Comparison of ENCODE assay signal across 18 cellular contexts in the genomic region with DNA sequence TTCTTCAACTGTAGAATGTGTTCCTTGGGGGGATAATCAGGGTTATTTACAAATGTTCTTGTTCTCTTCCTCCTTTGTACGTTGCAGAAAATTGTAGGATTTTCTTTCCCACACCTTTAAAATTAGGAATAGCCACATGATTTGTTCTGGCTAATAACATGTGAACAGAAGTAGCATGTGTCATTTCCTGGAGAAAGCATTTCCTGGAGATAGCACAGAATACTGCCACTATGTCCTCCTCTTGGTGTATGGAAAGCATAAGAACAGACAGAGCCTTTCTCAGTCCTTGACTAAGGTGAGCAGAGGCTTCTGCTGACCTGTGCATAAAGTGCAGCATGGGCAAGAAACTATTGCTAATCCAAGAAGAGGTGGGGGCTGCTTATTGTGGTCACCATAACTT.
DNase-seq lines count a peak whose midpoint lies in the region; TF ChIP-seq lines count a peak whose summit lies in the region.
"Had no signal": no experiment of that assay in that cellular context is flagged by ENCODE, and none has a peak within 500 bp of the region (broad histone marks: within the 10 kb centered on the region; RNA-seq: fewer than 3 reads in every experiment).

No MANE protein-coding gene starts in this region.

- H3K27ac Mint-ChIP-seq in mesothelial cell of epicardium (no peak overlapping the region), Calu3 (ENCODE audit: unreplicated experiment) (no peak overlapping the region)
- H3K27ac Mint-ChIP-seq: activated T-cell treated with anti-CD3 and anti-CD28 coated beads, Interleukin-2, amount 50 U/mL, for 24 hours; naive thymus-derived CD4-positive, alpha-beta T cell had no signal

- peak overlapping the region; percentile 27 for H3K4me2 ChIP-seq in Loucy (ENCODE audit: low read depth, low read length, poor library complexity, severe bottlenecking)
- H3K4me2 ChIP-seq: BLaER1 had no signal

- H3K9me2 ChIP-seq in Loucy (replicated peaks; ENCODE audit: low read depth, low read length): no peaks in the 10 kb centered on the region

- in situ Hi-C loops in astrocyte of the spinal cord (cut with HindIII; ENCODE audit: low sequenced_read_pairs): no loop called here

- no peak overlapping the region for H3K9ac ChIP-seq in Loucy (ENCODE audit: low read depth, low read length, poor library complexity, severe bottlenecking)
- H3K9ac ChIP-seq: BLaER1 had no signal

- TF ChIP-seq CTCF in Loucy (conservative IDR thresholded peaks at IDR 0.05; ENCODE audit: low read length) (no peak), astrocyte of the spinal cord (IDR thresholded peaks at IDR 0.05; ENCODE audit: low read depth, low read length) (no peak), mesothelial cell of epicardium (IDR thresholded peaks at IDR 0.05; ENCODE audit: unreplicated experiment) (no peak), Calu3 (IDR thresholded peaks at IDR 0.05; ENCODE audit: unreplicated experiment) (no peak)

- H3K4me1 ChIP-seq in ACC112 (ENCODE audit: control insufficient read depth, insufficient read depth, low read length, unreplicated experiment) (peaks cover 30% of the 10 kb centered on the region), Loucy (ENCODE audit: insufficient read depth, low read length, poor library complexity, severe bottlenecking) (peaks cover 9% of the 10 kb centered on the region)

- intact Hi-C loops in Calu3 (cut with micrococcal nuclease; ENCODE audit: unreplicated experiment): no loop called here

- H3K4me3 Mint-ChIP-seq in mesothelial cell of epicardium (no peak overlapping the region), Calu3 (ENCODE audit: low read depth, unreplicated experiment) (no peak overlapping the region)
- H3K4me3 Mint-ChIP-seq: activated T-cell treated with anti-CD3 and anti-CD28 coated beads, Interleukin-2, amount 50 U/mL, for 24 hours; naive thymus-derived CD4-positive, alpha-beta T cell had no signal

- H3K4me1 Mint-ChIP-seq in mesothelial cell of epicardium: peaks cover 48% of the 10 kb centered on the region
- H3K4me1 Mint-ChIP-seq in Calu3 (ENCODE audit: low read depth, unreplicated experiment): no peaks in the 10 kb centered on the region

- H3K9me3 ChIP-seq in Loucy (ENCODE audit: insufficient read depth, low read depth, low read length): no peaks in the 10 kb centered on the region
- H3K9me3 ChIP-seq: testis had no signal

- CTCF ChIA-PET in Calu3 (lab: Charles Lee): interaction anchor here (0.6 kb wide), 1 partner anchor 244 kb away, joined by 3 read pairs; no protein-coding TSS in a partner anchor

- no peaks in the 10 kb centered on the region for H4K20me1 ChIP-seq in Loucy (ENCODE audit: insufficient read depth, low read length, poor library complexity, severe bottlenecking)
- H4K20me1 ChIP-seq: BLaER1 had no signal

- H3K27ac ChIP-seq in ACC112 (ENCODE audit: low read depth, low read length): peak overlapping the region; percentile 58; the same call in 1 of the 2 replicates
- H3K27ac ChIP-seq: BLaER1, cardiac muscle cell, testis had no signal

- no peaks in the 10 kb centered on the region for H3K79me2 ChIP-seq in ACC112 (ENCODE audit: control insufficient read depth, insufficient read depth, low read length, unreplicated experiment)
- no peaks in the 10 kb centered on the region for H3K79me2 ChIP-seq in Loucy (ENCODE audit: insufficient read depth, low read length)

- no peak overlapping the region for H2AFZ ChIP-seq in ACC112 (ENCODE audit: low read length, unreplicated experiment)
- peak overlapping the region; percentile 68 for H2AFZ ChIP-seq in Loucy (ENCODE audit: low read length)

- H3K36me3 Mint-ChIP-seq in mesothelial cell of epicardium (peaks cover 23% of the 10 kb centered on the region), Calu3 (ENCODE audit: insufficient read depth, unreplicated experiment) (no peaks in the 10 kb centered on the region)

- DNase-seq in astrocyte of the spinal cord (ENCODE audit: low read depth, low spot score) (peak; percentile 16), iris pigment epithelial cell (ENCODE audit: low read depth) (peak; percentile 44), mesothelial cell of epicardium (ENCODE audit: low spot score in 2 of 2, unreplicated experiment in 2 of 2) (no peak), Calu3 (no peak), KG1 (lab: John Stamatoyannopoulos, UW) (no peak), hypothalamus (lab: John Stamatoyannopoulos, UW) (no peak)
- DNase-seq: activated CD4-positive, alpha-beta T cell treated with anti-CD3 and anti-CD28 coated beads for 4 hours; activated T-cell treated with anti-CD3 and anti-CD28 coated beads, Interleukin-2, amount 50 U/mL, for 24 hours; cortex of kidney; naive thymus-derived CD4-positive, alpha-beta T cell; NCI-H1436; stimulated activated naive CD4-positive, alpha-beta T cell treated with Interleukin-2 at 50 U/mL for 16 hours; T-helper 1 cell had no signal

- BruUV-seq in Calu3 (replicated peaks; lab: Mats Ljungman, UMichigan): no TSS peak

- H3F3A ChIP-seq in Loucy (ENCODE audit: low read depth): no peaks in the 10 kb centered on the region

- H3K27me3 Mint-ChIP-seq in mesothelial cell of epicardium (ENCODE audit: low read depth) (peaks cover 2% of the 10 kb centered on the region), Calu3 (ENCODE audit: unreplicated experiment) (no peaks in the 10 kb centered on the region)

- H3K9me3 Mint-ChIP-seq in mesothelial cell of epicardium (no peaks in the 10 kb centered on the region), Calu3 (ENCODE audit: low read depth, unreplicated experiment) (peaks cover 2% of the 10 kb centered on the region)
- H3K9me3 Mint-ChIP-seq: activated T-cell treated with anti-CD3 and anti-CD28 coated beads, Interleukin-2, amount 50 U/mL, for 24 hours had no signal

- peaks cover 15% of the 10 kb centered on the region for H3K36me3 ChIP-seq in ACC112 (ENCODE audit: insufficient read depth, low read length)
- no peaks in the 10 kb centered on the region for H3K36me3 ChIP-seq in Loucy (ENCODE audit: insufficient read depth, low read length)
- H3K36me3 ChIP-seq: BLaER1, cardiac muscle cell had no signal

- no peaks in the 10 kb centered on the region for H3K27me3 ChIP-seq in ACC112 (ENCODE audit: insufficient read depth, low read length)
- no peaks in the 10 kb centered on the region for H3K27me3 ChIP-seq in Loucy (ENCODE audit: insufficient read depth, low read length, poor library complexity, severe bottlenecking)
- H3K27me3 ChIP-seq: BLaER1, cardiac muscle cell, testis had no signal

- H3K4me3 ChIP-seq in ACC112 (ENCODE audit: low read depth, low read length) (no peak overlapping the region), Loucy (ENCODE audit: low read length, poor library complexity, severe bottlenecking) (no peak overlapping the region), astrocyte of the spinal cord (ENCODE audit: low read depth, low read length) (no peak overlapping the region)
- H3K4me3 ChIP-seq: BLaER1, cardiac muscle cell, testis had no signal

Comparison
In these comparisons a context has a peak if more than half of its experiments do, and no peak if none do; other contexts are left out.
1. DNase-seq: peak in astrocyte of the spinal cord (single experiment) and iris pigment epithelial cell (single experiment); none in mesothelial cell of epicardium (0 of 2), Calu3 (single experiment), KG1 (single experiment) and hypothalamus (0 of 51).